ENCODE assay signal across 2 cellular contexts in genomic region chr15:66598095-66598815, GRCh38.
TF ChIP-seq lines count a peak whose summit lies in the region.

No MANE protein-coding gene starts in this region.

TF ChIP-seq in HEK293, 187 proteins besides CTCF, POLR2A, EP300 and RAD21:
- TF ChIP-seq EGR2 (tag by site-specific recombination; IDR thresholded peaks at IDR 0.05; ENCODE audit: low read depth) (0 out of 2 replicates have a peak, but pooled peaks have one; percentile 25), ZNF585B (tag by site-specific recombination; IDR thresholded peaks at IDR 0.05) (no peak), ZNF175 (tag by site-specific recombination; IDR thresholded peaks at IDR 0.05) (no peak)

TF ChIP-seq in K562, 482 proteins besides CTCF, POLR2A, EP300 and RAD21:
- TF ChIP-seq ZNF395 (CRISPR knock-in tag; IDR thresholded peaks at IDR 0.05) (no peak), EWSR1 (IDR thresholded peaks at IDR 0.05; ENCODE audit: borderline replicate concordance, low read depth, partially characterized antibody) (no peak), RBBP5 (IDR thresholded peaks at IDR 0.05; ENCODE audit: borderline replicate concordance, insufficient read depth, low read length, poor library complexity, severe bottlenecking) (no peak), HINFP (tag; conservative IDR thresholded peaks at IDR 0.05; ENCODE audit: low read depth) (no peak), POLR2G (IDR thresholded peaks at IDR 0.05; ENCODE audit: low read depth, low read length) (peak; percentile 25; the same call in 1 of the 2 replicates)
